17 cellular contexts compared by ENCODE assay signal in the genomic region with DNA sequence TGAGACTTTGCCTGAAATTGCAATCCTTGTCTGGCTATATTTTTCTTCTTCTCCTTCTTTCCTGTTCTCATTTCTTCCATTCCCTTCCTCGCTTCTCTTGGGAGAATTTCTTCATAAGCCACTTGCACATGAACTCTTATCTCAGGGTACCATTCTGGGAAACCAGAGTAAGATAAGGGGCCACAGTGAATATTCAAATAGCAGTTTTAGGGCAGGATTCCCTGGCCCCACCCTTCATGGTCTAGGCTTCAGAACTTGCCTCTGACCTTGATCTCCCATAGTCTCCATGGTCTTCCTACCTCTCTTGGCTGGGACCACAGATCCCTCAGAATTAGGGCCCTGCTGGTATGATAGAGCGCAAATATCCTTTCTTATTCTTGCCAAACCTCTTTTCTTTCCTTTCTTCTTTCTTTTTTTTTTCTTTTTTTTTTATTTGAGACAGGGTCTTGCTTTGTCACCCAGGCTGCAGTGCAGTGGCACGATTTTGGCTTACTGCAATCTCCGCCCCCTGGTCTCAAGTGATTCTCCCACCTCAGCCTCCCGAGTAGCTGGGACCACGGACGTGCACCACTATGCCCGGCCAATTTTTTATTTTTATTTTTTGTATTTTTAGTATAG.
DNase-seq lines count a peak whose midpoint lies in the region; ATAC-seq, FAIRE-seq and TF ChIP-seq lines count a peak whose summit lies in the region.
"Had no signal": no experiment of that assay in that cellular context is flagged by ENCODE, and none has a peak within 500 bp of the region (broad histone marks: within the 10 kb centered on the region; RNA-seq: fewer than 3 reads in every experiment).

No MANE protein-coding gene starts in this region.

- no peak overlapping the region for H3K27ac Mint-ChIP-seq in activated naive CD4-positive, alpha-beta T cell treated with anti-CD3 and anti-CD28 coated beads for 36 hours

- H3K9ac ChIP-seq in K562 (ENCODE audit: insufficient read depth in 1 of 2, low read depth in 2 of 2, low read length in 2 of 2) (peak overlapping the region; percentile 33 to 54; a peak in 3 of 4 replicates), mesendoderm (ENCODE audit: low read length) (no peak overlapping the region)
- H3K9ac ChIP-seq: GM23248 had no signal

- ATAC-seq in K562, result peak; percentile 95
- no peak for ATAC-seq in HG03565 (IDR thresholded peaks at IDR 0.05; ENCODE audit: unreplicated experiment)
- ATAC-seq: GM12878 had no signal

- H3K4me1 Mint-ChIP-seq in activated naive CD4-positive, alpha-beta T cell treated with anti-CD3 and anti-CD28 coated beads for 36 hours (ENCODE audit: low read depth), result no peaks in the 10 kb centered on the region
- H3K4me1 Mint-ChIP-seq: CD4-positive, CD25-positive, alpha-beta regulatory T cell had no signal

- no peaks in the 10 kb centered on the region for H3K27me3 ChIP-seq in K562 (ENCODE audit: control insufficient read depth in 2 of 2, insufficient read depth in 2 of 2, low read length in 2 of 2)
- no peaks in the 10 kb centered on the region for H3K27me3 ChIP-seq in mesendoderm (ENCODE audit: insufficient read depth, low read length, poor library complexity)
- H3K27me3 ChIP-seq: BE2C had no signal

- H3K9me1 ChIP-seq in K562 (ENCODE audit: control insufficient read depth, insufficient read depth, low read length), result no peaks in the 10 kb centered on the region

- H2BK120ac ChIP-seq in mesendoderm (ENCODE audit: low read depth, low read length), result peak overlapping the region; percentile 78

- no peaks in the 10 kb centered on the region for H3K27me3 Mint-ChIP-seq in activated naive CD4-positive, alpha-beta T cell treated with anti-CD3 and anti-CD28 coated beads for 36 hours (ENCODE audit: low read depth)

- H3K56ac ChIP-seq in mesendoderm (ENCODE audit: low read length), result no peak overlapping the region

- intact Hi-C loops in K562 (cut with micrococcal nuclease), result loop anchor here (1.0 to 5.0 kb wide), 4 partner anchors 19 to 123 kb away; partner anchors contain the start of gene CITED2
- intact Hi-C loops in activated naive CD4-positive, alpha-beta T cell treated with anti-CD3 and anti-CD28 coated beads for 36 hours (cut with micrococcal nuclease), result no loop called here

- H3K23ac ChIP-seq in mesendoderm (ENCODE audit: low read length), result no peak overlapping the region

- no peaks in the 10 kb centered on the region for H4K20me1 ChIP-seq in K562 (replicated peaks; ENCODE audit: control insufficient read depth, insufficient read depth, low read length)

- no peaks in the 10 kb centered on the region for H3K9me3 Mint-ChIP-seq in activated naive CD4-positive, alpha-beta T cell treated with anti-CD3 and anti-CD28 coated beads for 36 hours
- H3K9me3 Mint-ChIP-seq: CD4-positive, CD25-positive, alpha-beta regulatory T cell had no signal

- H3K4me2 ChIP-seq in K562 (ENCODE audit: insufficient read depth, low read length) (peak overlapping the region; percentile 66), mesendoderm (ENCODE audit: low read length) (no peak overlapping the region)

- TF ChIP-seq RAD21 in K562 (CRISPR knock-in tag; conservative IDR thresholded peaks at IDR 0.05 in 1 of 2, IDR thresholded peaks at IDR 0.05 in 1 of 2), result peak; percentile 28 to 30; a peak in 3 of 4 replicates

- no peak overlapping the region for H3K4me3 Mint-ChIP-seq in activated naive CD4-positive, alpha-beta T cell treated with anti-CD3 and anti-CD28 coated beads for 36 hours
- H3K4me3 Mint-ChIP-seq: CD4-positive, CD25-positive, alpha-beta regulatory T cell had no signal

- in situ Hi-C loops in K562 (cut with MboI), result no loop called here

- H2BK5ac ChIP-seq in mesendoderm (ENCODE audit: low read length), result no peak overlapping the region

- H3K79me2 ChIP-seq in K562 (ENCODE audit: control insufficient read depth, insufficient read depth, low read length), result no peaks in the 10 kb centered on the region
- H3K79me2 ChIP-seq in mesendoderm (ENCODE audit: control insufficient read depth, insufficient read depth, low read length), result no peaks in the 10 kb centered on the region

- no peak overlapping the region for H4K5ac ChIP-seq in mesendoderm (ENCODE audit: low read length)

- H3K4me1 ChIP-seq in K562 (replicated peaks in 1 of 2; ENCODE audit: control insufficient read depth in 2 of 2, insufficient read depth in 2 of 2, low read length in 2 of 2) (peaks cover 19 to 22% of the 10 kb centered on the region in 2 experiments), mesendoderm (ENCODE audit: control insufficient read depth, low read depth, low read length) (no peaks in the 10 kb centered on the region)
- H3K4me1 ChIP-seq: BE2C, Caco-2, HAP-1 had no signal

- FAIRE-seq in K562 (lab: Jason Lieb, UNC), result peak; percentile 97
- FAIRE-seq: D721Med, GM12878 had no signal

- TF ChIP-seq EP300 in K562 (IDR thresholded peaks at IDR 0.05; ENCODE audit: low read length), result peak; percentile 96

- peak overlapping the region; percentile 87 for H2AFZ ChIP-seq in K562 (ENCODE audit: low read depth, low read length)
- H2AFZ ChIP-seq: GM23248 had no signal

- no peaks in the 10 kb centered on the region for H3K36me3 ChIP-seq in K562 (ENCODE audit: control insufficient read depth, insufficient read depth, low read length)
- H3K36me3 ChIP-seq in mesendoderm (ENCODE audit: control insufficient read depth, insufficient read depth, low read length), result no peaks in the 10 kb centered on the region
- H3K36me3 ChIP-seq: BE2C, HAP-1 had no signal

- 5% methylated on average over 8 of the region's 8 CpGs for WGBS in K562 (ENCODE audit: insufficient coverage, low coverage, missing lambda C conversion rate)
- no CpG with 5 or more reads among the region's 8 CpGs for WGBS in mesendoderm (ENCODE audit: extremely low coverage, insufficient coverage, low lambda C conversion rate)

- CTCF ChIA-PET in K562 (lab: Yijun Ruan, JAX; ENCODE audit: low intra/inter-chr PET ratio), result no interaction called here
- CTCF ChIA-PET in activated naive CD4-positive, alpha-beta T cell treated with anti-CD3 and anti-CD28 coated beads for 36 hours (lab: Charles Lee), result no interaction called here

- peak overlapping the region; percentile 42 for H3K18ac ChIP-seq in mesendoderm (ENCODE audit: low read length)

- H3K79me1 ChIP-seq in mesendoderm (ENCODE audit: low read length), result no peaks in the 10 kb centered on the region

- no peak overlapping the region for H4K8ac ChIP-seq in mesendoderm (ENCODE audit: low read depth, low read length)

- BruUV-seq in K562 (replicated peaks; lab: Mats Ljungman, UMichigan), result no TSS peak

- no peak overlapping the region for H2AK5ac ChIP-seq in mesendoderm (ENCODE audit: low read length)

- no peaks in the 10 kb centered on the region for H3K9me3 ChIP-seq in K562 (replicated peaks; ENCODE audit: control insufficient read depth, insufficient read depth, low read depth, low read length)
- H3K9me3 ChIP-seq: BE2C, HAP-1 had no signal

- H3K4me3 ChIP-seq in K562 (peak overlapping the region; percentile 4; the same call in 1 of the 2 replicates), mesendoderm (ENCODE audit: low read length) (no peak overlapping the region)
- H3K4me3 ChIP-seq: GM12878, GM23248, HAP-1 had no signal

- DNase-seq in HUDEP-2 (lab: John Stamatoyannopoulos, UW; ENCODE audit: unreplicated experiment in 76 of 76) (peak in 72 of 76 experiments; percentile 24 to 92 (median 68)), UCSD-AML1 (lab: John Stamatoyannopoulos, UW; ENCODE audit: unreplicated experiment) (peak; percentile 11), K562 (ENCODE audit: extremely low read depth in 1 of 4, low spot score in 3 of 4) (peak; percentile 53 to 92 (median 70)), mesendoderm (no peak), GF-D8 (lab: John Stamatoyannopoulos, UW) (no peak), NCI-H1092 treated with DMSO at 0.1 percent for 48 hours (lab: John Stamatoyannopoulos, UW) (no peak)
- no peak for DNase-seq in activated naive CD4-positive, alpha-beta T cell treated with anti-CD3 and anti-CD28 coated beads for 36 hours
- DNase-seq: BE2C; C1 segment of cervical spinal cord; Caco-2; CD4-positive, CD25-positive, alpha-beta regulatory T cell; GDM1; GM23248 had no signal

- no peak for TF ChIP-seq POLR2A in K562 (conservative IDR thresholded peaks at IDR 0.05)

- no peak for TF ChIP-seq CTCF in K562 (IDR thresholded peaks at IDR 0.05 in 2 of 3, conservative IDR thresholded peaks at IDR 0.05 in 1 of 3; ENCODE audit: insufficient read depth in 2 of 3, low read depth in 1 of 3, low read length in 3 of 3)

- no peak overlapping the region for H2BK15ac ChIP-seq in mesendoderm (replicated peaks; ENCODE audit: low read depth)

- H3K36me3 Mint-ChIP-seq in activated naive CD4-positive, alpha-beta T cell treated with anti-CD3 and anti-CD28 coated beads for 36 hours (ENCODE audit: low read depth), result no peaks in the 10 kb centered on the region
- H3K36me3 Mint-ChIP-seq: CD4-positive, CD25-positive, alpha-beta regulatory T cell had no signal

- POLR2A ChIA-PET in K562 (lab: Yijun Ruan, JAX), result interaction anchor here (0.7 to 1.9 kb wide), 11 partner anchors 11 to 124 kb away, joined by 3 to 17 read pairs (median 4); partner anchors contain the start of gene CITED2

- H3K27ac ChIP-seq in K562 (ENCODE audit: extremely low read depth, low read depth, low read length) (peak overlapping the region; percentile 57), mesendoderm (ENCODE audit: low read depth, low read length) (no peak overlapping the region)
- H3K27ac ChIP-seq: GM23248 had no signal

- no peak overlapping the region for H3K4ac ChIP-seq in mesendoderm (ENCODE audit: low read depth, low read length)

TF ChIP-seq in K562, 482 proteins besides CTCF, POLR2A, EP300 and RAD21 (continues in another document):
- no peak for TF ChIP-seq STAG1 (CRISPR knock-in tag; IDR thresholded peaks at IDR 0.05; ENCODE audit: borderline replicate concordance)
- no peak for TF ChIP-seq CBFB (CRISPR knock-in tag; IDR thresholded peaks at IDR 0.05)
- TF ChIP-seq MLX (CRISPR knock-in tag; conservative IDR thresholded peaks at IDR 0.05), result no peak
- no peak for TF ChIP-seq HDAC6 (IDR thresholded peaks at IDR 0.05; ENCODE audit: low read depth, low read length)
- no peak for TF ChIP-seq ZNF121 (CRISPR knock-in tag; conservative IDR thresholded peaks at IDR 0.05)
- TF ChIP-seq ETV6 (IDR thresholded peaks at IDR 0.05; ENCODE audit: borderline replicate concordance in 1 of 2, low read depth in 2 of 2, low read length in 1 of 2), result no peak
- no peak for TF ChIP-seq ETV6 (CRISPR knock-in tag; IDR thresholded peaks at IDR 0.05; ENCODE audit: borderline replicate concordance)
- TF ChIP-seq RCOR1 (IDR thresholded peaks at IDR 0.05; ENCODE audit: borderline replicate concordance in 1 of 2, low read depth in 2 of 2, low read length in 2 of 2), result peak; percentile 72 to 95; a peak in 3 of 4 replicates
- peak; percentile 38 for TF ChIP-seq MAFG (tag; conservative IDR thresholded peaks at IDR 0.05)
- TF ChIP-seq ZC3H8 (IDR thresholded peaks at IDR 0.05), result no peak

Comparison
In these comparisons a context has a peak if more than half of its experiments do, and no peak if none do; other contexts are left out.
1. DNase-seq: peak in HUDEP-2 (72 of 76), UCSD-AML1 (single experiment) and K562 (4 of 4); none in mesendoderm (single experiment), GF-D8 (single experiment), activated naive CD4-positive, alpha-beta T cell treated with anti-CD3 and anti-CD28 coated beads for 36 hours (single experiment) and NCI-H1092 treated with DMSO at 0.1 percent for 48 hours (single experiment).